1 cellular context compared by ENCODE assay signal in genomic region chr11:66367561-66368312, GRCh38.
TF ChIP-seq lines count a peak whose summit lies in the region.

No MANE protein-coding gene starts in this region.

TF ChIP-seq in H1, 55 proteins besides CTCF, POLR2A, EP300 and RAD21:
- no peak for TF ChIP-seq JUN (IDR thresholded peaks at IDR 0.05; ENCODE audit: low read depth, low read length)
- TF ChIP-seq CREB1 (IDR thresholded peaks at IDR 0.05) = no peak
- TF ChIP-seq ASH2L (IDR thresholded peaks at IDR 0.05; ENCODE audit: low read length) = no peak
- no peak for TF ChIP-seq GTF2F1 (IDR thresholded peaks at IDR 0.05; ENCODE audit: borderline replicate concordance, low read depth, low read length)
- TF ChIP-seq NRF1 (IDR thresholded peaks at IDR 0.05; ENCODE audit: low read depth, low read length) = no peak
- TF ChIP-seq EGR1 (IDR thresholded peaks at IDR 0.05; ENCODE audit: borderline replicate concordance, low read depth, low read length) = no peak
- TF ChIP-seq JUND (IDR thresholded peaks at IDR 0.05; ENCODE audit: low read length) = no peak
TF ChIP-seq in H1: peak in this region for 0.
